ENCODE assay signal across 3 cellular contexts in the genomic region with DNA sequence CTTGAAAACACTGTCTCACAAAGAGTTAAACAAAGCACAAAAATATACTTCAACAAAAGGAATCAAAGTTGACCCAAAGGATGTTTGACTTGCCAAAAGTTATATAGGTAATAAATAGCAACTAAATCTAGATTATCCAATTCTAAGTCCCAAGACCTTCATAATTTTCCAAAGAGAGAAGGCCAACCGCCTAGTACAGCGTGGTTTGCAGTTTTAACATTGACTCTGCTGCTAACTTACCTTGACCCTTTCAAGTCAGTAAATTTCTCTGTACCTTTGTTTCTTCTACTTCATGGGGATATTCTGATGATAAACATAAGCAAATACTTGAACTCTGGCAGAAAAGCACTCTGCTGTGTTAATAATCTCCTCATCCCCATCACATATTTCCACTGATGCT.
TF ChIP-seq lines count a peak whose summit lies in the region.

No MANE protein-coding gene starts in this region.

TF ChIP-seq in GM12891, 5 proteins besides CTCF, POLR2A, EP300 and RAD21:
- no peak for TF ChIP-seq PAX5 (IDR thresholded peaks at IDR 0.05; ENCODE audit: insufficient read depth, low read length, severe bottlenecking)
- TF ChIP-seq POLR2AphosphoS5 (IDR thresholded peaks at IDR 0.05; ENCODE audit: low read depth, low read length) = no peak
- no peak for TF ChIP-seq POU2F2 (IDR thresholded peaks at IDR 0.05; ENCODE audit: low read depth, low read length)
- TF ChIP-seq TAF1 (IDR thresholded peaks at IDR 0.05; ENCODE audit: low read depth, low read length) = no peak
- no peak for TF ChIP-seq SPI1 (IDR thresholded peaks at IDR 0.05; ENCODE audit: low read depth, low read length)
TF ChIP-seq in GM12891: peak in this region for 0.

TF ChIP-seq in GM23338, 12 proteins besides CTCF, POLR2A, EP300 and RAD21:
- TF ChIP-seq CREB1 (CRISPR knock-in tag; IDR thresholded peaks at IDR 0.05; ENCODE audit: low read depth) = no peak
- no peak for TF ChIP-seq ZNF114 (CRISPR knock-in tag; IDR thresholded peaks at IDR 0.05)
- TF ChIP-seq, protein P1, sequence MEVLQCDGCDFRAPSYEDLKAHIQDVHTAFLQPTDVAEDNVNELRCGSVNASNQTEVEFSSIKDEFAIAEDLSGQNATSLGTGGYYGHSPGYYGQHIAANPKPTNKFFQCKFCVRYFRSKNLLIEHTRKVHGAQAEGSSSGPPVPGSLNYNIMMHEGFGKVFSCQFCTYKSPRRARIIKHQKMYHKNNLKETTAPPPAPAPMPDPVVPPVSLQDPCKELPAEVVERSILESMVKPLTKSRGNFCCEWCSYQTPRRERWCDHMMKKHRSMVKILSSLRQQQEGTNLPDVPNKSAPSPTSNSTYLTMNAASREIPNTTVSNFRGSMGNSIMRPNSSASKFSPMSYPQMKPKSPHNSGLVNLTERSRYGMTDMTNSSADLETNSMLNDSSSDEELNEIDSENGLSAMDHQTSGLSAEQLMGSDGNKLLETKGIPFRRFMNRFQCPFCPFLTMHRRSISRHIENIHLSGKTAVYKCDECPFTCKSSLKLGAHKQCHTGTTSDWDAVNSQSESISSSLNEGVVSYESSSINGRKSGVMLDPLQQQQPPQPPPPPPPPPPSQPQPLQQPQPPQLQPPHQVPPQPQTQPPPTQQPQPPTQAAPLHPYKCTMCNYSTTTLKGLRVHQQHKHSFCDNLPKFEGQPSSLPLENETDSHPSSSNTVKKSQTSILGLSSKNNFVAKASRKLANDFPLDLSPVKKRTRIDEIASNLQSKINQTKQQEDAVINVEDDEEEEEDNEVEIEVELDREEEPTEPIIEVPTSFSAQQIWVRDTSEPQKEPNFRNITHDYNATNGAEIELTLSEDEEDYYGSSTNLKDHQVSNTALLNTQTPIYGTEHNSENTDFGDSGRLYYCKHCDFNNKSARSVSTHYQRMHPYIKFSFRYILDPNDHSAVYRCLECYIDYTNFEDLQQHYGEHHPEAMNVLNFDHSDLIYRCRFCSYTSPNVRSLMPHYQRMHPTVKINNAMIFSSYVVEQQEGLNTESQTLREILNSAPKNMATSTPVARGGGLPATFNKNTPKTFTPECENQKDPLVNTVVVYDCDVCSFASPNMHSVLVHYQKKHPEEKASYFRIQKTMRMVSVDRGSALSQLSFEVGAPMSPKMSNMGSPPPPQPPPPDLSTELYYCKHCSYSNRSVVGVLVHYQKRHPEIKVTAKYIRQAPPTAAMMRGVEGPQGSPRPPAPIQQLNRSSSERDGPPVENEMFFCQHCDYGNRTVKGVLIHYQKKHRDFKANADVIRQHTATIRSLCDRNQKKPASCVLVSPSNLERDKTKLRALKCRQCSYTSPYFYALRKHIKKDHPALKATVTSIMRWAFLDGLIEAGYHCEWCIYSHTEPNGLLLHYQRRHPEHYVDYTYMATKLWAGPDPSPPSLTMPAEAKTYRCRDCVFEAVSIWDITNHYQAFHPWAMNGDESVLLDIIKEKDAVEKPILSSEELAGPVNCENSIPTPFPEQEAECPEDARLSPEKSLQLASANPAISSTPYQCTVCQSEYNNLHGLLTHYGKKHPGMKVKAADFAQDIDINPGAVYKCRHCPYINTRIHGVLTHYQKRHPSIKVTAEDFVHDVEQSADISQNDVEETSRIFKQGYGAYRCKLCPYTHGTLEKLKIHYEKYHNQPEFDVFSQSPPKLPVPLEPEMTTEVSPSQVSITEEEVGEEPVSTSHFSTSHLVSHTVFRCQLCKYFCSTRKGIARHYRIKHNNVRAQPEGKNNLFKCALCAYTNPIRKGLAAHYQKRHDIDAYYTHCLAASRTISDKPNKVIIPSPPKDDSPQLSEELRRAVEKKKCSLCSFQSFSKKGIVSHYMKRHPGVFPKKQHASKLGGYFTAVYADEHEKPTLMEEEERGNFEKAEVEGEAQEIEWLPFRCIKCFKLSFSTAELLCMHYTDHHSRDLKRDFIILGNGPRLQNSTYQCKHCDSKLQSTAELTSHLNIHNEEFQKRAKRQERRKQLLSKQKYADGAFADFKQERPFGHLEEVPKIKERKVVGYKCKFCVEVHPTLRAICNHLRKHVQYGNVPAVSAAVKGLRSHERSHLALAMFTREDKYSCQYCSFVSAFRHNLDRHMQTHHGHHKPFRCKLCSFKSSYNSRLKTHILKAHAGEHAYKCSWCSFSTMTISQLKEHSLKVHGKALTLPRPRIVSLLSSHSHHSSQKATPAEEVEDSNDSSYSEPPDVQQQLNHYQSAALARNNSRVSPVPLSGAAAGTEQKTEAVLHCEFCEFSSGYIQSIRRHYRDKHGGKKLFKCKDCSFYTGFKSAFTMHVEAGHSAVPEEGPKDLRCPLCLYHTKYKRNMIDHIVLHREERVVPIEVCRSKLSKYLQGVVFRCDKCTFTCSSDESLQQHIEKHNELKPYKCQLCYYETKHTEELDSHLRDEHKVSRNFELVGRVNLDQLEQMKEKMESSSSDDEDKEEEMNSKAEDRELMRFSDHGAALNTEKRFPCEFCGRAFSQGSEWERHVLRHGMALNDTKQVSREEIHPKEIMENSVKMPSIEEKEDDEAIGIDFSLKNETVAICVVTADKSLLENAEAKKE (CRISPR knock-in tag; IDR thresholded peaks at IDR 0.05) = no peak
- TF ChIP-seq JUNB (IDR thresholded peaks at IDR 0.05; ENCODE audit: unreplicated experiment) = no peak
- TF ChIP-seq STAT1 (IDR thresholded peaks at IDR 0.05; ENCODE audit: unreplicated experiment) = no peak
- TF ChIP-seq EZH2 (IDR thresholded peaks at IDR 0.05; ENCODE audit: low read depth, unreplicated experiment) = no peak
- TF ChIP-seq, protein P2, sequence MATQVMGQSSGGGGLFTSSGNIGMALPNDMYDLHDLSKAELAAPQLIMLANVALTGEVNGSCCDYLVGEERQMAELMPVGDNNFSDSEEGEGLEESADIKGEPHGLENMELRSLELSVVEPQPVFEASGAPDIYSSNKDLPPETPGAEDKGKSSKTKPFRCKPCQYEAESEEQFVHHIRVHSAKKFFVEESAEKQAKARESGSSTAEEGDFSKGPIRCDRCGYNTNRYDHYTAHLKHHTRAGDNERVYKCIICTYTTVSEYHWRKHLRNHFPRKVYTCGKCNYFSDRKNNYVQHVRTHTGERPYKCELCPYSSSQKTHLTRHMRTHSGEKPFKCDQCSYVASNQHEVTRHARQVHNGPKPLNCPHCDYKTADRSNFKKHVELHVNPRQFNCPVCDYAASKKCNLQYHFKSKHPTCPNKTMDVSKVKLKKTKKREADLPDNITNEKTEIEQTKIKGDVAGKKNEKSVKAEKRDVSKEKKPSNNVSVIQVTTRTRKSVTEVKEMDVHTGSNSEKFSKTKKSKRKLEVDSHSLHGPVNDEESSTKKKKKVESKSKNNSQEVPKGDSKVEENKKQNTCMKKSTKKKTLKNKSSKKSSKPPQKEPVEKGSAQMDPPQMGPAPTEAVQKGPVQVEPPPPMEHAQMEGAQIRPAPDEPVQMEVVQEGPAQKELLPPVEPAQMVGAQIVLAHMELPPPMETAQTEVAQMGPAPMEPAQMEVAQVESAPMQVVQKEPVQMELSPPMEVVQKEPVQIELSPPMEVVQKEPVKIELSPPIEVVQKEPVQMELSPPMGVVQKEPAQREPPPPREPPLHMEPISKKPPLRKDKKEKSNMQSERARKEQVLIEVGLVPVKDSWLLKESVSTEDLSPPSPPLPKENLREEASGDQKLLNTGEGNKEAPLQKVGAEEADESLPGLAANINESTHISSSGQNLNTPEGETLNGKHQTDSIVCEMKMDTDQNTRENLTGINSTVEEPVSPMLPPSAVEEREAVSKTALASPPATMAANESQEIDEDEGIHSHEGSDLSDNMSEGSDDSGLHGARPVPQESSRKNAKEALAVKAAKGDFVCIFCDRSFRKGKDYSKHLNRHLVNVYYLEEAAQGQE (IDR thresholded peaks at IDR 0.05; ENCODE audit: unreplicated experiment) = no peak
- TF ChIP-seq NANOG (IDR thresholded peaks at IDR 0.05; ENCODE audit: borderline replicate concordance) = no peak
- TF ChIP-seq ZNF331 (CRISPR knock-in tag; IDR thresholded peaks at IDR 0.05; ENCODE audit: low read depth) = no peak
- TF ChIP-seq EZH2phosphoT487 (IDR thresholded peaks at IDR 0.05; ENCODE audit: unreplicated experiment) = no peak
- TF ChIP-seq POLR2AphosphoS5 (IDR thresholded peaks at IDR 0.05; ENCODE audit: low read depth) = no peak

TF ChIP-seq in H1, 55 proteins besides CTCF, POLR2A, EP300 and RAD21:
- TF ChIP-seq RNF2 (IDR thresholded peaks at IDR 0.05; ENCODE audit: borderline replicate concordance, low read depth, low read length, missing control alignments, poor library complexity, severe bottlenecking) = no peak
- TF ChIP-seq BCL11A (IDR thresholded peaks at IDR 0.05; ENCODE audit: low read depth in 2 of 2, low read length in 2 of 2) = no peak
- TF ChIP-seq MAFK (IDR thresholded peaks at IDR 0.05; ENCODE audit: low read depth, low read length) = no peak
- no peak for TF ChIP-seq SAP30 (IDR thresholded peaks at IDR 0.05; ENCODE audit: insufficient read depth, insufficient replicate concordance, low read length)
- no peak for TF ChIP-seq SIN3A (conservative IDR thresholded peaks at IDR 0.05 in 1 of 2, IDR thresholded peaks at IDR 0.05 in 1 of 2; ENCODE audit: low read depth in 1 of 2, low read length in 2 of 2)
- TF ChIP-seq CHD2 (IDR thresholded peaks at IDR 0.05; ENCODE audit: low read length) = no peak
- no peak for TF ChIP-seq SIX5 (IDR thresholded peaks at IDR 0.05; ENCODE audit: low read depth, low read length)
- TF ChIP-seq KDM1A (IDR thresholded peaks at IDR 0.05; ENCODE audit: borderline replicate concordance, low read length) = no peak
- TF ChIP-seq TAF7 (optimal IDR thresholded peaks at IDR 0.05; ENCODE audit: borderline replicate concordance, low read depth, low read length) = no peak
- TF ChIP-seq EGR1 (IDR thresholded peaks at IDR 0.05; ENCODE audit: borderline replicate concordance, low read depth, low read length) = no peak
